In genomic region chr9:30524311-30524710, GRCh38 we compare ENCODE assay signal across 19 cellular contexts.
A peak's percentile ranks its signal among the peaks of the same experiment; 100 is the strongest.
DNase-seq lines count a peak whose midpoint lies in the region; ATAC-seq, FAIRE-seq and TF ChIP-seq lines count a peak whose summit lies in the region.
"Had no signal": no experiment of that assay in that cellular context is flagged by ENCODE, and none has a peak within 500 bp of the region (broad histone marks: within the 10 kb centered on the region; RNA-seq: fewer than 3 reads in every experiment).

No MANE protein-coding gene starts in this region.

- H3K23ac ChIP-seq in H1 (ENCODE audit: insufficient read length) = no peak overlapping the region

- peaks cover 2% of the 10 kb centered on the region for H3K9me3 Mint-ChIP-seq in activated T-cell treated with anti-CD3 and anti-CD28 coated beads, Interleukin-2, amount 50 U/mL, for 24 hours
- H3K9me3 Mint-ChIP-seq: CD8-positive, alpha-beta T cell had no signal

- H3K4me3 Mint-ChIP-seq in activated T-cell treated with anti-CD3 and anti-CD28 coated beads, Interleukin-2, amount 50 U/mL, for 24 hours = no peak overlapping the region
- H3K4me3 Mint-ChIP-seq: B cell; CD4-positive, CD25-positive, alpha-beta regulatory T cell; CD8-positive, alpha-beta T cell had no signal

- H3K36me3 ChIP-seq in H1 (ENCODE audit: control insufficient read depth in 2 of 4, insufficient read depth in 4 of 4, low read length in 3 of 4) = no peaks in the 10 kb centered on the region
- H3K36me3 ChIP-seq: BLaER1 had no signal

- no peak for DNase-seq in H1 (ENCODE audit: low read depth in 1 of 2, low spot score in 2 of 2)
- peak; percentile 53 for DNase-seq in medulla oblongata (ENCODE audit: extremely low spot score)
- DNase-seq in putamen (ENCODE audit: low spot score) = peak; percentile 32
- DNase-seq in activated T-cell treated with anti-CD3 and anti-CD28 coated beads, Interleukin-2, amount 50 U/mL, for 24 hours = no peak
- no peak for DNase-seq in NCI-H2196 treated with DMSO at 0.1 percent for 48 hours (lab: John Stamatoyannopoulos, UW; ENCODE audit: unreplicated experiment)
- DNase-seq: Caco-2; CD4-positive, CD25-positive, alpha-beta regulatory T cell; CD8-positive, alpha-beta T cell; DMS153; DND-41; GOT3; H7 had no signal

- no peaks in the 10 kb centered on the region for H3K36me3 Mint-ChIP-seq in activated T-cell treated with anti-CD3 and anti-CD28 coated beads, Interleukin-2, amount 50 U/mL, for 24 hours (ENCODE audit: low read depth)
- H3K36me3 Mint-ChIP-seq: CD4-positive, CD25-positive, alpha-beta regulatory T cell; CD8-positive, alpha-beta T cell had no signal

- no peak for FAIRE-seq in H1 (lab: Jason Lieb, UNC)
- FAIRE-seq: G401.6, GM12892 had no signal

- H3K56ac ChIP-seq in H1 (replicated peaks; ENCODE audit: insufficient read length, low read depth, low read length) = no peak overlapping the region

- TF ChIP-seq RAD21 in H1 (IDR thresholded peaks at IDR 0.05 in 1 of 2, conservative IDR thresholded peaks at IDR 0.05 in 1 of 2; ENCODE audit: low read depth in 2 of 2, low read length in 2 of 2) = no peak

- 100% methylated on average over 1 of the region's 1 CpG; no CpG with 5 or more reads in 1 of the 2 experiments for WGBS in H1 (ENCODE audit: extremely low coverage in 1 of 2, insufficient coverage in 1 of 2, insufficient read length in 1 of 2, insufficient replicate concordance in 2 of 2, low coverage in 1 of 2, low lambda C conversion rate in 2 of 2, missing lambda C conversion rate in 1 of 2), 2 experiments

- no peak overlapping the region for H3K9ac ChIP-seq in H1 (replicated peaks in 1 of 4; ENCODE audit: extremely low read depth in 1 of 4, low read depth in 3 of 4, low read length in 3 of 4)
- H3K9ac ChIP-seq: BLaER1 had no signal

- H3K9me3 ChIP-seq in H1 (ENCODE audit: insufficient read depth in 2 of 2, low read depth in 1 of 2, low read length in 1 of 2) = no peaks in the 10 kb centered on the region
- H3K9me3 ChIP-seq: BLaER1, Caco-2 had no signal

- no peak for ATAC-seq in HG03095 (IDR thresholded peaks at IDR 0.05; ENCODE audit: unreplicated experiment)
- ATAC-seq: CD8-positive, alpha-beta T cell; HCT116 had no signal

- no peaks in the 10 kb centered on the region for H3K23me2 ChIP-seq in H1 (ENCODE audit: low read depth, low read length)

- H3K18ac ChIP-seq in H1 (ENCODE audit: extremely low read depth, low read length) = no peak overlapping the region

- H2BK120ac ChIP-seq in H1 (replicated peaks; ENCODE audit: low read depth, low read length) = no peak overlapping the region

- no peak overlapping the region for H3K14ac ChIP-seq in H1 (ENCODE audit: insufficient read length)

- no peak for TF ChIP-seq POLR2A in H1 (IDR thresholded peaks at IDR 0.05; ENCODE audit: control extremely low read depth in 1 of 2, low read depth in 2 of 2, low read length in 2 of 2)

- no peaks in the 10 kb centered on the region for H3K79me1 ChIP-seq in H1 (ENCODE audit: low read depth, low read length)

- no peak overlapping the region for H2BK20ac ChIP-seq in H1 (ENCODE audit: low read length)

- no peak overlapping the region for H2BK5ac ChIP-seq in H1 (ENCODE audit: low read depth, low read length)

- no peak for TF ChIP-seq EP300 in H1 (IDR thresholded peaks at IDR 0.05; ENCODE audit: borderline replicate concordance in 1 of 2, low read depth in 2 of 2, low read length in 2 of 2)

- no peak overlapping the region for H3K4me3 ChIP-seq in H1 (ENCODE audit: extremely low read depth in 1 of 4, insufficient read depth in 2 of 4, low read depth in 3 of 4, low read length in 4 of 4)
- H3K4me3 ChIP-seq: BLaER1 had no signal

- no peak for TF ChIP-seq CTCF in H1 (IDR thresholded peaks at IDR 0.05; ENCODE audit: control extremely low read depth in 1 of 3, insufficient read depth in 1 of 3, low read depth in 1 of 3, low read length in 3 of 3)

- no peaks in the 10 kb centered on the region for H3K4me1 ChIP-seq in H1 (replicated peaks in 1 of 4; ENCODE audit: control insufficient read depth in 3 of 4, insufficient read depth in 4 of 4, low read length in 3 of 4)
- H3K4me1 ChIP-seq: BLaER1, Caco-2 had no signal

- H3K27ac ChIP-seq in H1 (ENCODE audit: low read depth, low read length) = no peak overlapping the region
- H3K27ac ChIP-seq: BLaER1, C4-2B had no signal

- no peak overlapping the region for H2AK5ac ChIP-seq in H1 (ENCODE audit: low read depth, low read length)

- no peak overlapping the region for H4K8ac ChIP-seq in H1 (ENCODE audit: extremely low read depth, insufficient read depth, low read length)

- H3K4me2 ChIP-seq in H1 (ENCODE audit: insufficient read depth in 1 of 2, low read depth in 2 of 2, low read length in 2 of 2) = no peak overlapping the region
- H3K4me2 ChIP-seq: BLaER1 had no signal

- H4K91ac ChIP-seq in H1 (replicated peaks; ENCODE audit: insufficient read length, low read length) = no peak overlapping the region

- CTCF ChIA-PET in H1 (lab: Charles Lee; ENCODE audit: partially characterized antibody) = no interaction called here

- H4K20me1 ChIP-seq in H1 (replicated peaks in 1 of 2; ENCODE audit: control insufficient read depth in 1 of 2, insufficient read depth in 2 of 2, low read length in 2 of 2) = no peaks in the 10 kb centered on the region
- H4K20me1 ChIP-seq: BLaER1 had no signal

- no peak overlapping the region for H2BK15ac ChIP-seq in H1 (ENCODE audit: low read length)

- H3K4me1 Mint-ChIP-seq in activated T-cell treated with anti-CD3 and anti-CD28 coated beads, Interleukin-2, amount 50 U/mL, for 24 hours (ENCODE audit: low read depth) = no peaks in the 10 kb centered on the region
- H3K4me1 Mint-ChIP-seq: B cell had no signal

- no peak overlapping the region for H3K27ac Mint-ChIP-seq in activated T-cell treated with anti-CD3 and anti-CD28 coated beads, Interleukin-2, amount 50 U/mL, for 24 hours
- H3K27ac Mint-ChIP-seq: B cell; CD4-positive, CD25-positive, alpha-beta regulatory T cell; CD8-positive, alpha-beta T cell had no signal

- no peaks in the 10 kb centered on the region for H3K79me2 ChIP-seq in H1 (ENCODE audit: control insufficient read depth in 1 of 2, insufficient read depth in 2 of 2, low read length in 2 of 2)

- peak overlapping the region; percentile 14; the same call in 1 of the 2 replicates for H2AFZ ChIP-seq in H1 (ENCODE audit: low read length)

- POLR2A ChIA-PET in H1 (lab: Charles Lee; ENCODE audit: partially characterized antibody) = interaction anchor here (0.7 kb wide), 1 partner anchor 186 kb away, joined by 3 read pairs; no protein-coding TSS in a partner anchor

- no peaks in the 10 kb centered on the region for H3K27me3 ChIP-seq in H1 (replicated peaks in 1 of 4; ENCODE audit: control insufficient read depth in 3 of 4, extremely low read depth in 1 of 4, insufficient read depth in 3 of 4, low read length in 3 of 4)
- H3K27me3 ChIP-seq: BLaER1 had no signal

- no peak overlapping the region for H2BK12ac ChIP-seq in H1 (ENCODE audit: low read depth, low read length)

- no peak overlapping the region for H3K4ac ChIP-seq in H1 (replicated peaks; ENCODE audit: insufficient read length, low read depth, low read length)

- H4K5ac ChIP-seq in H1 (ENCODE audit: insufficient read length, low read depth, low read length) = no peak overlapping the region

- H3K27me3 Mint-ChIP-seq in activated T-cell treated with anti-CD3 and anti-CD28 coated beads, Interleukin-2, amount 50 U/mL, for 24 hours = no peaks in the 10 kb centered on the region
- H3K27me3 Mint-ChIP-seq: B cell; CD4-positive, CD25-positive, alpha-beta regulatory T cell had no signal

TF ChIP-seq in H1, 55 proteins besides CTCF, POLR2A, EP300 and RAD21:
- no peak for TF ChIP-seq CTBP2 (IDR thresholded peaks at IDR 0.05; ENCODE audit: borderline replicate concordance, insufficient read depth, insufficient read length, low read length)
- TF ChIP-seq RNF2 (IDR thresholded peaks at IDR 0.05; ENCODE audit: borderline replicate concordance, low read depth, low read length, missing control alignments, poor library complexity, severe bottlenecking) = no peak
- no peak for TF ChIP-seq CBX8 (IDR thresholded peaks at IDR 0.05; ENCODE audit: borderline replicate concordance, low read depth, low read length)
- TF ChIP-seq RFX5 (IDR thresholded peaks at IDR 0.05; ENCODE audit: borderline replicate concordance, low read depth, low read length) = no peak
TF ChIP-seq in H1: peak in this region for 0.

Comparison
In these comparisons a context has a peak if more than half of its experiments do, and no peak if none do; other contexts are left out.
1. DNase-seq: peak in medulla oblongata (single experiment) and putamen (single experiment); none in H1 (0 of 2), activated T-cell treated with anti-CD3 and anti-CD28 coated beads, Interleukin-2, amount 50 U/mL, for 24 hours (single experiment) and NCI-H2196 treated with DMSO at 0.1 percent for 48 hours (single experiment).